ENCODE assay signal across 28 cellular contexts in genomic region chr5:109575506-109575905, GRCh38.
"Had no signal": no experiment of that assay in that cellular context is flagged by ENCODE, and none has a peak within 500 bp of the region (broad histone marks: within the 10 kb centered on the region; RNA-seq: fewer than 3 reads in every experiment).

No MANE protein-coding gene starts in this region.

- H3K4me1 ChIP-seq: colonic mucosa, esophagus muscularis mucosa, esophagus squamous epithelium, foreskin keratinocyte, gastrocnemius medialis, gastroesophageal sphincter, heart left ventricle, heart right ventricle had no signal

- H3K4me3 ChIP-seq: colonic mucosa, coronary artery, dorsolateral prefrontal cortex, esophagus muscularis mucosa, esophagus squamous epithelium, gastrocnemius medialis, gastroesophageal sphincter, heart left ventricle, heart right ventricle had no signal

- H3K36me3 ChIP-seq: colonic mucosa, esophagus muscularis mucosa, esophagus squamous epithelium, gastrocnemius medialis, gastroesophageal sphincter, heart left ventricle, heart right ventricle had no signal

- ATAC-seq: effector memory CD8-positive, alpha-beta T cell; esophagus mucosa; foreskin keratinocyte; gastrocnemius medialis; gastroesophageal sphincter; heart left ventricle; heart right ventricle had no signal

- H3K9me3 ChIP-seq: colonic mucosa, esophagus squamous epithelium, gastrocnemius medialis, gastroesophageal sphincter had no signal

- H3K27me3 ChIP-seq: colonic mucosa, dorsolateral prefrontal cortex, esophagus muscularis mucosa, esophagus squamous epithelium, gastrocnemius medialis, gastroesophageal sphincter, heart left ventricle had no signal

- FAIRE-seq: colon, endometrium, endothelial cell of umbilical vein, frontal cortex had no signal

- DNase-seq: colonic mucosa; cortex of kidney; dermis blood vessel endothelial cell; dorsolateral prefrontal cortex; effector CD4-positive, alpha-beta T cell; effector CD8-positive, alpha-beta T cell; effector memory CD4-positive, alpha-beta T cell; effector memory CD8-positive, alpha-beta T cell; endodermal cell; erythroblast; esophagus squamous epithelium; foreskin fibroblast; foreskin keratinocyte; foreskin melanocyte; gastrocnemius medialis; glutamatergic neuron; head of caudate nucleus; heart left ventricle; heart right ventricle had no signal

- H3K27ac ChIP-seq: colonic mucosa, coronary artery, dorsolateral prefrontal cortex, epithelial cell of prostate, esophagus muscularis mucosa, esophagus squamous epithelium, foreskin keratinocyte, gastrocnemius medialis, gastroesophageal sphincter, heart left ventricle, heart right ventricle had no signal
